1 cellular context compared by ENCODE assay signal in the genomic region with DNA sequence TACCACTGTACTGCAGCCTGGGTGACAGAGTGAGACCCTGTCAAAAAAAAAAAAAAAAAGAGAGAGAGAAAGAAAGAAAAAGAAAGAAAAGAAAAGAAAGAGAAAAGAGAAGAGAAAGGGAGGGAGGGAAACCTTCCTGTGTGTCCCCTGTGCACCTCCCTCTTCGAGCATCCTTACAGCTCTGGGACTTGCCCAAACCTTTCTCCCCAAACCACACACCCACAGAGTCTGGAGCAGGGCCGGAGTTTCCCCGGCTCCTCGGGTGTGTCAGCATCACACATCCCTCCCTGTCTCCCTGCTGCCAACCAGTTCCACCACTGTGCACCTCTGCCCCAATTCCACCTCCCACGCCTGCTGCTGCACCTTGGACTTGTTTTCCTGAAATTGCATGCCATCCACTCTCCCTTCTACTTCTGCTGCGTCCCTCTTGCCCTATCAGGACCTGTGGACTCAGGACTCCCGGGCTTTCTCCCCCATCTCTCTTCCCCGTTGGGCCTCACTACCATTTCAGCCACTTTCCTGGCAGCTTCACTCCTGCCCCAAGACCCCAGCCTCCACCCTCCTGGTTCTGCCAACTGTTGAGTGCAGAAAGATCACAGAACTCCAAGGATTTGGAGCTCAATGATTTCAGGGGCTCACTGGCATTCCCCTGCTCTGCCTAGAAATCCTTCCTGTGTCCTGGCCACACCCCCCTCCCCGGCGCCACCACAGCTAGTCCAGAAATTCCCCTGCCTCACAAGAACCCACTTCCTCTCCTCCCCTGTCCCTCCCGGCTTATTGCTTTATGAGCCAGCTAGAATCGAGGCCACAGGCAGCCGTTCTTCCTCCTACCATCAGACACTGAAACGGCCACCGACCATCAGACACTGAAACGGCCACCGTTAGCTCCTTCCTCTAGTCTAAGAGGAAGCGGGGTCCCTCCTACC.
TF ChIP-seq lines count a peak whose summit lies in the region.

No MANE protein-coding gene starts in this region.

TF ChIP-seq in HepG2, 621 proteins besides CTCF, POLR2A, EP300 and RAD21 (continued from another document and continues in another):
- TF ChIP-seq, protein P1, sequence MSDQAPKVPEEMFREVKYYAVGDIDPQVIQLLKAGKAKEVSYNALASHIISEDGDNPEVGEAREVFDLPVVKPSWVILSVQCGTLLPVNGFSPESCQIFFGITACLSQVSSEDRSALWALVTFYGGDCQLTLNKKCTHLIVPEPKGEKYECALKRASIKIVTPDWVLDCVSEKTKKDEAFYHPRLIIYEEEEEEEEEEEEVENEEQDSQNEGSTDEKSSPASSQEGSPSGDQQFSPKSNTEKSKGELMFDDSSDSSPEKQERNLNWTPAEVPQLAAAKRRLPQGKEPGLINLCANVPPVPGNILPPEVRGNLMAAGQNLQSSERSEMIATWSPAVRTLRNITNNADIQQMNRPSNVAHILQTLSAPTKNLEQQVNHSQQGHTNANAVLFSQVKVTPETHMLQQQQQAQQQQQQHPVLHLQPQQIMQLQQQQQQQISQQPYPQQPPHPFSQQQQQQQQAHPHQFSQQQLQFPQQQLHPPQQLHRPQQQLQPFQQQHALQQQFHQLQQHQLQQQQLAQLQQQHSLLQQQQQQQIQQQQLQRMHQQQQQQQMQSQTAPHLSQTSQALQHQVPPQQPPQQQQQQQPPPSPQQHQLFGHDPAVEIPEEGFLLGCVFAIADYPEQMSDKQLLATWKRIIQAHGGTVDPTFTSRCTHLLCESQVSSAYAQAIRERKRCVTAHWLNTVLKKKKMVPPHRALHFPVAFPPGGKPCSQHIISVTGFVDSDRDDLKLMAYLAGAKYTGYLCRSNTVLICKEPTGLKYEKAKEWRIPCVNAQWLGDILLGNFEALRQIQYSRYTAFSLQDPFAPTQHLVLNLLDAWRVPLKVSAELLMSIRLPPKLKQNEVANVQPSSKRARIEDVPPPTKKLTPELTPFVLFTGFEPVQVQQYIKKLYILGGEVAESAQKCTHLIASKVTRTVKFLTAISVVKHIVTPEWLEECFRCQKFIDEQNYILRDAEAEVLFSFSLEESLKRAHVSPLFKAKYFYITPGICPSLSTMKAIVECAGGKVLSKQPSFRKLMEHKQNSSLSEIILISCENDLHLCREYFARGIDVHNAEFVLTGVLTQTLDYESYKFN (CRISPR knock-in tag; conservative IDR thresholded peaks at IDR 0.05) = peak; percentile 98
- TF ChIP-seq RFX5 (IDR thresholded peaks at IDR 0.05; ENCODE audit: low read depth, low read length) (peak; percentile 57; the same call in 1 of the 2 replicates), KAT8 (CRISPR knock-in tag; IDR thresholded peaks at IDR 0.05) (peak; percentile 70), ARNT2 (CRISPR knock-in tag; IDR thresholded peaks at IDR 0.05; ENCODE audit: low read depth) (no peak), KDM5B (CRISPR knock-in tag; IDR thresholded peaks at IDR 0.05; ENCODE audit: borderline replicate concordance) (peak; percentile 64; the same call in 1 of the 2 replicates), FOSL1 (CRISPR knock-in tag; IDR thresholded peaks at IDR 0.05; ENCODE audit: borderline replicate concordance) (no peak), MTA1 (CRISPR knock-in tag; IDR thresholded peaks at IDR 0.05; ENCODE audit: borderline replicate concordance) (peak; percentile 98), MIER3 (CRISPR knock-in tag; IDR thresholded peaks at IDR 0.05; ENCODE audit: borderline replicate concordance) (peak; percentile 82; the same call in 1 of the 2 replicates), HDAC1 (CRISPR knock-in tag; IDR thresholded peaks at IDR 0.05) (peak; percentile 87; the same call in 1 of the 2 replicates), RBM39 (IDR thresholded peaks at IDR 0.05; ENCODE audit: low read depth, low read length, poor library complexity, severe bottlenecking) (no peak), ZNF17 (CRISPR knock-in tag; IDR thresholded peaks at IDR 0.05) (no peak), ZNF20 (CRISPR knock-in tag; IDR thresholded peaks at IDR 0.05) (no peak), SNRNP70 (IDR thresholded peaks at IDR 0.05; ENCODE audit: low read depth, low read length) (no peak), NFE2L2 (IDR thresholded peaks at IDR 0.05; ENCODE audit: low read length) (no peak), YEATS2 (CRISPR knock-in tag; IDR thresholded peaks at IDR 0.05; ENCODE audit: borderline replicate concordance) (peak; percentile 74; the same call in 1 of the 2 replicates), ZNF326 (CRISPR knock-in tag; IDR thresholded peaks at IDR 0.05; ENCODE audit: borderline replicate concordance) (no peak), ZNF569 (CRISPR knock-in tag; IDR thresholded peaks at IDR 0.05; ENCODE audit: borderline replicate concordance) (peak; percentile 60; the same call in 1 of the 2 replicates), ZMYM4 (CRISPR knock-in tag; IDR thresholded peaks at IDR 0.05) (no peak; the same call in 1 of the 2 replicates), JUNB (CRISPR knock-in tag; IDR thresholded peaks at IDR 0.05; ENCODE audit: borderline replicate concordance) (no peak), ZNF12 (CRISPR knock-in tag; IDR thresholded peaks at IDR 0.05) (no peak), TCF12 (IDR thresholded peaks at IDR 0.05) (no peak), TCF12 (CRISPR knock-in tag; IDR thresholded peaks at IDR 0.05) (no peak), MAFG (CRISPR knock-in tag; IDR thresholded peaks at IDR 0.05) (no peak), ZNF589 (CRISPR knock-in tag; conservative IDR thresholded peaks at IDR 0.05) (no peak), SP5 (CRISPR knock-in tag; IDR thresholded peaks at IDR 0.05; ENCODE audit: borderline replicate concordance, low read depth) (peak; percentile 77; the same call in 1 of the 2 replicates), PHF8 (CRISPR knock-in tag; IDR thresholded peaks at IDR 0.05) (peak; percentile 32; the same call in 1 of the 2 replicates), MIER2 (CRISPR knock-in tag; IDR thresholded peaks at IDR 0.05) (no peak; the same call in 1 of the 2 replicates), ZNF253 (CRISPR knock-in tag; IDR thresholded peaks at IDR 0.05; ENCODE audit: borderline replicate concordance) (no peak; the same call in 1 of the 2 replicates), ZNF75D (CRISPR knock-in tag; IDR thresholded peaks at IDR 0.05; ENCODE audit: borderline replicate concordance) (no peak), CAMTA2 (CRISPR knock-in tag; IDR thresholded peaks at IDR 0.05; ENCODE audit: borderline replicate concordance) (no peak), MEIS2 (CRISPR knock-in tag; IDR thresholded peaks at IDR 0.05) (peak; percentile 84), RORA (CRISPR knock-in tag; IDR thresholded peaks at IDR 0.05) (no peak), ZIK1 (CRISPR knock-in tag; IDR thresholded peaks at IDR 0.05; ENCODE audit: borderline replicate concordance, low read depth) (no peak), ZNF841 (CRISPR knock-in tag; IDR thresholded peaks at IDR 0.05; ENCODE audit: borderline replicate concordance) (no peak), PRPF4 (IDR thresholded peaks at IDR 0.05; ENCODE audit: low read depth, low read length, poor library complexity, severe bottlenecking) (no peak), KLF9 (CRISPR knock-in tag; IDR thresholded peaks at IDR 0.05; ENCODE audit: low read depth) (peak; percentile 43), CHCHD3 (CRISPR knock-in tag; IDR thresholded peaks at IDR 0.05) (no peak), ZNF138 (CRISPR knock-in tag; IDR thresholded peaks at IDR 0.05; ENCODE audit: low read depth) (no peak), MED1 (CRISPR knock-in tag; IDR thresholded peaks at IDR 0.05) (peak; percentile 97)
- TF ChIP-seq, protein P2, sequence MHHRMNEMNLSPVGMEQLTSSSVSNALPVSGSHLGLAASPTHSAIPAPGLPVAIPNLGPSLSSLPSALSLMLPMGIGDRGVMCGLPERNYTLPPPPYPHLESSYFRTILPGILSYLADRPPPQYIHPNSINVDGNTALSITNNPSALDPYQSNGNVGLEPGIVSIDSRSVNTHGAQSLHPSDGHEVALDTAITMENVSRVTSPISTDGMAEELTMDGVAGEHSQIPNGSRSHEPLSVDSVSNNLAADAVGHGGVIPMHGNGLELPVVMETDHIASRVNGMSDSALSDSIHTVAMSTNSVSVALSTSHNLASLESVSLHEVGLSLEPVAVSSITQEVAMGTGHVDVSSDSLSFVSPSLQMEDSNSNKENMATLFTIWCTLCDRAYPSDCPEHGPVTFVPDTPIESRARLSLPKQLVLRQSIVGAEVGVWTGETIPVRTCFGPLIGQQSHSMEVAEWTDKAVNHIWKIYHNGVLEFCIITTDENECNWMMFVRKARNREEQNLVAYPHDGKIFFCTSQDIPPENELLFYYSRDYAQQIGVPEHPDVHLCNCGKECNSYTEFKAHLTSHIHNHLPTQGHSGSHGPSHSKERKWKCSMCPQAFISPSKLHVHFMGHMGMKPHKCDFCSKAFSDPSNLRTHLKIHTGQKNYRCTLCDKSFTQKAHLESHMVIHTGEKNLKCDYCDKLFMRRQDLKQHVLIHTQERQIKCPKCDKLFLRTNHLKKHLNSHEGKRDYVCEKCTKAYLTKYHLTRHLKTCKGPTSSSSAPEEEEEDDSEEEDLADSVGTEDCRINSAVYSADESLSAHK (CRISPR knock-in tag; IDR thresholded peaks at IDR 0.05; ENCODE audit: borderline replicate concordance) = no peak
- TF ChIP-seq, protein P3, sequence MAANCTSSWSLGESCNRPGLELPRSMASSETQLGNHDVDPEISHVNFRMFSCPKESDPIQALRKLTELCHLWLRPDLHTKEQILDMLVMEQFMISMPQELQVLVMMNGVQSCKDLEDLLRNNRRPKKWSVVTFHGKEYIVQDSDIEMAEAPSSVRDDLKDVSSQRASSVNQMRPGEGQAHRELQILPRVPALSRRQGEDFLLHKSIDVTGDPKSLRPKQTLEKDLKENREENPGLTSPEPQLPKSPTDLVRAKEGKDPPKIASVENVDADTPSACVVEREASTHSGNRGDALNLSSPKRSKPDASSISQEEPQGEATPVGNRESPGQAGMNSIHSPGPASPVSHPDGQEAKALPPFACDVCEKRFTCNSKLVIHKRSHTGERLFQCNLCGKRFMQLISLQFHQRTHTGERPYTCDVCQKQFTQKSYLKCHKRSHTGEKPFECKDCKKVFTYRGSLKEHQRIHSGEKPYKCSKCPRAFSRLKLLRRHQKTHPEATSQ (CRISPR knock-in tag; IDR thresholded peaks at IDR 0.05; ENCODE audit: borderline replicate concordance) = no peak
- TF ChIP-seq, protein P4, sequence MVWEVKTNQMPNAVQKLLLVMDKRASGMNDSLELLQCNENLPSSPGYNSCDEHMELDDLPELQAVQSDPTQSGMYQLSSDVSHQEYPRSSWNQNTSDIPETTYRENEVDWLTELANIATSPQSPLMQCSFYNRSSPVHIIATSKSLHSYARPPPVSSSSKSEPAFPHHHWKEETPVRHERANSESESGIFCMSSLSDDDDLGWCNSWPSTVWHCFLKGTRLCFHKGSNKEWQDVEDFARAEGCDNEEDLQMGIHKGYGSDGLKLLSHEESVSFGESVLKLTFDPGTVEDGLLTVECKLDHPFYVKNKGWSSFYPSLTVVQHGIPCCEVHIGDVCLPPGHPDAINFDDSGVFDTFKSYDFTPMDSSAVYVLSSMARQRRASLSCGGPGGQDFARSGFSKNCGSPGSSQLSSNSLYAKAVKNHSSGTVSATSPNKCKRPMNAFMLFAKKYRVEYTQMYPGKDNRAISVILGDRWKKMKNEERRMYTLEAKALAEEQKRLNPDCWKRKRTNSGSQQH (CRISPR knock-in tag; IDR thresholded peaks at IDR 0.05; ENCODE audit: low read depth) = peak; percentile 32; the same call in 1 of the 2 replicates
- TF ChIP-seq, protein P5, sequence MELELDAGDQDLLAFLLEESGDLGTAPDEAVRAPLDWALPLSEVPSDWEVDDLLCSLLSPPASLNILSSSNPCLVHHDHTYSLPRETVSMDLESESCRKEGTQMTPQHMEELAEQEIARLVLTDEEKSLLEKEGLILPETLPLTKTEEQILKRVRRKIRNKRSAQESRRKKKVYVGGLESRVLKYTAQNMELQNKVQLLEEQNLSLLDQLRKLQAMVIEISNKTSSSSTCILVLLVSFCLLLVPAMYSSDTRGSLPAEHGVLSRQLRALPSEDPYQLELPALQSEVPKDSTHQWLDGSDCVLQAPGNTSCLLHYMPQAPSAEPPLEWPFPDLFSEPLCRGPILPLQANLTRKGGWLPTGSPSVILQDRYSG (CRISPR knock-in tag; IDR thresholded peaks at IDR 0.05) = no peak; the same call in 1 of the 2 replicates
- TF ChIP-seq, protein P6, sequence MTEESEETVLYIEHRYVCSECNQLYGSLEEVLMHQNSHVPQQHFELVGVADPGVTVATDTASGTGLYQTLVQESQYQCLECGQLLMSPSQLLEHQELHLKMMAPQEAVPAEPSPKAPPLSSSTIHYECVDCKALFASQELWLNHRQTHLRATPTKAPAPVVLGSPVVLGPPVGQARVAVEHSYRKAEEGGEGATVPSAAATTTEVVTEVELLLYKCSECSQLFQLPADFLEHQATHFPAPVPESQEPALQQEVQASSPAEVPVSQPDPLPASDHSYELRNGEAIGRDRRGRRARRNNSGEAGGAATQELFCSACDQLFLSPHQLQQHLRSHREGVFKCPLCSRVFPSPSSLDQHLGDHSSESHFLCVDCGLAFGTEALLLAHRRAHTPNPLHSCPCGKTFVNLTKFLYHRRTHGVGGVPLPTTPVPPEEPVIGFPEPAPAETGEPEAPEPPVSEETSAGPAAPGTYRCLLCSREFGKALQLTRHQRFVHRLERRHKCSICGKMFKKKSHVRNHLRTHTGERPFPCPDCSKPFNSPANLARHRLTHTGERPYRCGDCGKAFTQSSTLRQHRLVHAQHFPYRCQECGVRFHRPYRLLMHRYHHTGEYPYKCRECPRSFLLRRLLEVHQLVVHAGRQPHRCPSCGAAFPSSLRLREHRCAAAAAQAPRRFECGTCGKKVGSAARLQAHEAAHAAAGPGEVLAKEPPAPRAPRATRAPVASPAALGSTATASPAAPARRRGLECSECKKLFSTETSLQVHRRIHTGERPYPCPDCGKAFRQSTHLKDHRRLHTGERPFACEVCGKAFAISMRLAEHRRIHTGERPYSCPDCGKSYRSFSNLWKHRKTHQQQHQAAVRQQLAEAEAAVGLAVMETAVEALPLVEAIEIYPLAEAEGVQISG (CRISPR knock-in tag; IDR thresholded peaks at IDR 0.05) = peak; percentile 83
- TF ChIP-seq, protein P7, sequence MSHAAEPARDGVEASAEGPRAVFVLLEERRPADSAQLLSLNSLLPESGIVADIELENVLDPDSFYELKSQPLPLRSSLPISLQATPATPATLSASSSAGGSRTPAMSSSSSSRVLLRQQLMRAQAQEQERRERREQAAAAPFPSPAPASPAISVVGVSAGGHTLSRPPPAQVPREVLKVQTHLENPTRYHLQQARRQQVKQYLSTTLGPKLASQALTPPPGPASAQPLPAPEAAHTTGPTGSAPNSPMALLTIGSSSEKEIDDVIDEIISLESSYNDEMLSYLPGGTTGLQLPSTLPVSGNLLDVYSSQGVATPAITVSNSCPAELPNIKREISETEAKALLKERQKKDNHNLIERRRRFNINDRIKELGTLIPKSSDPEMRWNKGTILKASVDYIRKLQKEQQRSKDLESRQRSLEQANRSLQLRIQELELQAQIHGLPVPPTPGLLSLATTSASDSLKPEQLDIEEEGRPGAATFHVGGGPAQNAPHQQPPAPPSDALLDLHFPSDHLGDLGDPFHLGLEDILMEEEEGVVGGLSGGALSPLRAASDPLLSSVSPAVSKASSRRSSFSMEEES (CRISPR knock-in tag; IDR thresholded peaks at IDR 0.05) = peak; percentile 78
- TF ChIP-seq, protein P8, sequence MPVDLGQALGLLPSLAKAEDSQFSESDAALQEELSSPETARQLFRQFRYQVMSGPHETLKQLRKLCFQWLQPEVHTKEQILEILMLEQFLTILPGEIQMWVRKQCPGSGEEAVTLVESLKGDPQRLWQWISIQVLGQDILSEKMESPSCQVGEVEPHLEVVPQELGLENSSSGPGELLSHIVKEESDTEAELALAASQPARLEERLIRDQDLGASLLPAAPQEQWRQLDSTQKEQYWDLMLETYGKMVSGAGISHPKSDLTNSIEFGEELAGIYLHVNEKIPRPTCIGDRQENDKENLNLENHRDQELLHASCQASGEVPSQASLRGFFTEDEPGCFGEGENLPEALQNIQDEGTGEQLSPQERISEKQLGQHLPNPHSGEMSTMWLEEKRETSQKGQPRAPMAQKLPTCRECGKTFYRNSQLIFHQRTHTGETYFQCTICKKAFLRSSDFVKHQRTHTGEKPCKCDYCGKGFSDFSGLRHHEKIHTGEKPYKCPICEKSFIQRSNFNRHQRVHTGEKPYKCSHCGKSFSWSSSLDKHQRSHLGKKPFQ (CRISPR knock-in tag; IDR thresholded peaks at IDR 0.05; ENCODE audit: insufficient replicate concordance) = no peak
